In genomic region chr16:49362230-49362629, GRCh38 we compare ENCODE assay signal across 17 cellular contexts. TPM values are rescaled to one million over a fixed set of nuclear protein-coding genes. Genes with fewer than 3 reads are reported as not detected.
A peak's percentile ranks its signal among the peaks of the same experiment; 100 is the strongest.
DNase-seq lines count a peak whose midpoint lies in the region; ATAC-seq and TF ChIP-seq lines count a peak whose summit lies in the region.
"Had no signal": no experiment of that assay in that cellular context is flagged by ENCODE, and none has a peak within 500 bp of the region (broad histone marks: within the 10 kb centered on the region; RNA-seq: fewer than 3 reads in every experiment).

No MANE protein-coding gene starts in this region.

- no peak for TF ChIP-seq EP300 in tibial nerve (IDR thresholded peaks at IDR 0.05)

- ATAC-seq in HG03045 (IDR thresholded peaks at IDR 0.05; ENCODE audit: unreplicated experiment), result no peak
- ATAC-seq in GM21786 (IDR thresholded peaks at IDR 0.05; ENCODE audit: unreplicated experiment), result no peak

- no peak overlapping the region for H2AFZ ChIP-seq in neural progenitor cell (replicated peaks)

- H3K9ac ChIP-seq in NT2/D1 (ENCODE audit: insufficient read length, low read depth) (no peak overlapping the region), endodermal cell (ENCODE audit: extremely low read depth, low read length, poor library complexity, severe bottlenecking) (no peak overlapping the region), neural progenitor cell (no peak overlapping the region)

- H3K36me3 Mint-ChIP-seq in endodermal cell (ENCODE audit: low read depth) (no peaks in the 10 kb centered on the region), neural progenitor cell (no peaks in the 10 kb centered on the region)

- H3K27me3 Mint-ChIP-seq in endodermal cell (ENCODE audit: insufficient read depth) (peaks cover 2% of the 10 kb centered on the region), neural progenitor cell (ENCODE audit: insufficient read depth, low read depth) (peaks cover 8% of the 10 kb centered on the region)

- H3K27me3 ChIP-seq in NT2/D1 (ENCODE audit: insufficient read depth, insufficient read length) (no peaks in the 10 kb centered on the region), endodermal cell (ENCODE audit: control insufficient read depth, insufficient read depth, low read length, poor library complexity, severe bottlenecking) (no peaks in the 10 kb centered on the region), neural progenitor cell (no peaks in the 10 kb centered on the region), tibial nerve (no peaks in the 10 kb centered on the region)

- H3K4me1 Mint-ChIP-seq in endodermal cell (peaks cover 12% of the 10 kb centered on the region), neural progenitor cell (peaks cover 4% of the 10 kb centered on the region)

- no peaks in the 10 kb centered on the region for H3F3A ChIP-seq in neural progenitor cell (ENCODE audit: low read depth)

- TF ChIP-seq CTCF in endodermal cell (conservative IDR thresholded peaks at IDR 0.05) (no peak), neural progenitor cell (IDR thresholded peaks at IDR 0.05) (no peak), tibial nerve (IDR thresholded peaks at IDR 0.05) (no peak)

- H3K27ac Mint-ChIP-seq in endodermal cell, result no peak overlapping the region
- no peak overlapping the region for H3K27ac Mint-ChIP-seq in neural progenitor cell
- H3K27ac Mint-ChIP-seq: CD4-positive, alpha-beta T cell had no signal

- no peak for TF ChIP-seq POLR2A in tibial nerve (IDR thresholded peaks at IDR 0.05)

- H3K4me2 ChIP-seq in neural progenitor cell, result no peak overlapping the region

- DNase-seq in NT2/D1 (ENCODE audit: low read depth, low spot score) (peak; percentile 50), endodermal cell (peak; percentile 59), neural progenitor cell (ENCODE audit: low spot score) (peak; percentile 26), tibial nerve (ENCODE audit: low spot score in 2 of 2) (no peak)
- DNase-seq in activated CD4-positive, CD25-positive, alpha-beta regulatory T cell (lab: John Stamatoyannopoulos, UW), result no peak
- DNase-seq: AML-193; Caco-2; CD4-positive, alpha-beta T cell; GDM1; HCEC 1CT had no signal

- no peaks in the 10 kb centered on the region for H4K20me1 ChIP-seq in neural progenitor cell (ENCODE audit: low read depth)

- H3K4me3 Mint-ChIP-seq in endodermal cell (no peak overlapping the region), neural progenitor cell (no peak overlapping the region)
- H3K4me3 Mint-ChIP-seq: CD4-positive, alpha-beta T cell had no signal

- H3K27ac ChIP-seq in endodermal cell (ENCODE audit: low read depth, low read length) (no peak overlapping the region), neural progenitor cell (no peak overlapping the region), tibial nerve (no peak overlapping the region)
- H3K27ac ChIP-seq: C4-2B, HL-60 had no signal

- H3K9me3 ChIP-seq in NT2/D1 (ENCODE audit: insufficient read depth, low read length) (peaks cover 24% of the 10 kb centered on the region; the same call in 1 of the 2 replicates), endodermal cell (ENCODE audit: control insufficient read depth, low read length) (no peaks in the 10 kb centered on the region), neural progenitor cell (ENCODE audit: low read depth) (no peaks in the 10 kb centered on the region), tibial nerve (no peaks in the 10 kb centered on the region)
- H3K9me3 ChIP-seq: Caco-2 had no signal

- peaks cover 2% of the 10 kb centered on the region for H3K4me1 ChIP-seq in NT2/D1 (ENCODE audit: insufficient read depth, insufficient read length)
- H3K4me1 ChIP-seq in endodermal cell (ENCODE audit: control insufficient read depth, insufficient read depth, low read length), result peaks cover 2% of the 10 kb centered on the region
- peaks cover 5% of the 10 kb centered on the region for H3K4me1 ChIP-seq in neural progenitor cell
- H3K4me1 ChIP-seq in tibial nerve, result no peaks in the 10 kb centered on the region
- H3K4me1 ChIP-seq: Caco-2 had no signal

- H3K9me3 Mint-ChIP-seq in endodermal cell, result peaks cover 4% of the 10 kb centered on the region
- H3K9me3 Mint-ChIP-seq in neural progenitor cell, result no peaks in the 10 kb centered on the region
- H3K9me3 Mint-ChIP-seq: CD4-positive, alpha-beta T cell had no signal

- no peak overlapping the region for H3K4me3 ChIP-seq in NT2/D1 (ENCODE audit: insufficient read length, low read depth)
- H3K4me3 ChIP-seq in endodermal cell (ENCODE audit: low read length), result no peak overlapping the region
- H3K4me3 ChIP-seq in neural progenitor cell, result no peak overlapping the region
- H3K4me3 ChIP-seq in tibial nerve, result no peak overlapping the region

- no peaks in the 10 kb centered on the region for H3K36me3 ChIP-seq in NT2/D1 (ENCODE audit: insufficient read depth, insufficient read length, low read length)
- no peaks in the 10 kb centered on the region for H3K36me3 ChIP-seq in endodermal cell (ENCODE audit: control insufficient read depth, insufficient read depth, low read length)
- no peaks in the 10 kb centered on the region for H3K36me3 ChIP-seq in neural progenitor cell
- no peaks in the 10 kb centered on the region for H3K36me3 ChIP-seq in tibial nerve

- 44 to 56% methylated on average over 3 of the region's 3 CpGs for WGBS in endodermal cell (ENCODE audit: insufficient coverage in 1 of 2, insufficient read length in 1 of 2), 2 experiments
- WGBS in tibial nerve, 2 donors, result 46 to 54% methylated on average over 3 of the region's 3 CpGs

- no peaks in the 10 kb centered on the region for H3K79me2 ChIP-seq in neural progenitor cell (ENCODE audit: low read depth)

RNA-seq across cellular contexts. Expression of gene C16orf78, which starts 11.4 kb away (rescaled TPM):
- total RNA-seq in endodermal cell, result not detected
- not detected for polyA plus RNA-seq in endodermal cell (2013, experiment 1 of 2)
- polyA plus RNA-seq in endodermal cell (2013, experiment 2 of 2), result not detected
- total RNA-seq in neural progenitor cell (ENCODE audit: low replicate concordance), result not detected in 2 replicates
- not detected for total RNA-seq in tibial nerve
- total RNA-seq: Caco-2; CD4-positive, alpha-beta T cell; H4; HT1080 had no signal
- polyA plus RNA-seq: BJ had no signal

Comparison
In these comparisons a context has a peak if more than half of its experiments do, and no peak if none do; other contexts are left out.
1. DNase-seq: peak in NT2/D1 (single experiment), endodermal cell (single experiment) and neural progenitor cell (single experiment); none in tibial nerve (0 of 2) and activated CD4-positive, CD25-positive, alpha-beta regulatory T cell (0 of 4).